ENCODE assay signal across 9 cellular contexts in genomic region chr7:519974-520458, GRCh38. TPM values are rescaled to one million over a fixed set of nuclear protein-coding genes. Genes with fewer than 3 reads are reported as not detected.
DNase-seq lines count a peak whose midpoint lies in the region; ATAC-seq and TF ChIP-seq lines count a peak whose summit lies in the region.
"Had no signal": no experiment of that assay in that cellular context is flagged by ENCODE, and none has a peak within 500 bp of the region (broad histone marks: within the 10 kb centered on the region; RNA-seq: fewer than 3 reads in every experiment).

No MANE protein-coding gene starts in this region.

- POLR2A ChIA-PET in activated CD4-positive, alpha-beta T cell treated with anti-CD3 and anti-CD28 coated beads for 36 hours (lab: Charles Lee), result interaction anchor here (0.7 kb wide), 1 partner anchor 1362 kb away, joined by 4 read pairs; no protein-coding TSS in a partner anchor
- POLR2A ChIA-PET in activated CD4-positive, alpha-beta T cell treated with anti-CD3 and anti-CD28 coated beads, Interleukin-2, amount 10 ng/mL, durations not matched to agents 7 days and 5 days (lab: Charles Lee), result no interaction called here
- POLR2A ChIA-PET in MCF 10A (lab: Yijun Ruan, JAX), result interaction anchor here (0.6 to 2.8 kb wide), 9 partner anchors 19 to 293 kb away, joined by 3 to 39 read pairs (median 4); no protein-coding TSS in a partner anchor

- H3K4me2 ChIP-seq in skeletal muscle satellite cell (ENCODE audit: low read length), result peak overlapping the region; percentile 89

- ATAC-seq in activated CD4-positive, alpha-beta T cell treated with anti-CD3 and anti-CD28 coated beads for 36 hours, result peak; percentile 2
- no peak for ATAC-seq in HG03097 (IDR thresholded peaks at IDR 0.05; ENCODE audit: low FRiP score, unreplicated experiment)

- H3K9me3 Mint-ChIP-seq in activated CD4-positive, alpha-beta T cell treated with anti-CD3 and anti-CD28 coated beads for 36 hours (ENCODE audit: low read depth), result no peaks in the 10 kb centered on the region
- H3K9me3 Mint-ChIP-seq in activated CD4-positive, alpha-beta T cell treated with anti-CD3 and anti-CD28 coated beads, Interleukin-2, amount 10 ng/mL, durations not matched to agents 7 days and 5 days, result no peaks in the 10 kb centered on the region
- no peaks in the 10 kb centered on the region for H3K9me3 Mint-ChIP-seq in MCF 10A (ENCODE audit: unreplicated experiment)
- H3K9me3 Mint-ChIP-seq: activated naive CD4-positive, alpha-beta T cell treated with anti-CD3 and anti-CD28 coated beads, Interleukin-2, amount 50 U/mL, for 72 hours had no signal

- peaks cover 15% of the 10 kb centered on the region for H3K27me3 ChIP-seq in skeletal muscle satellite cell (ENCODE audit: control insufficient read depth, insufficient read depth, low read length)

- H3K4me1 ChIP-seq in skeletal muscle satellite cell (ENCODE audit: control insufficient read depth, insufficient read depth, low read length), result peaks cover 20% of the 10 kb centered on the region

- H3K4me1 Mint-ChIP-seq in activated CD4-positive, alpha-beta T cell treated with anti-CD3 and anti-CD28 coated beads for 36 hours, result peaks cover 13% of the 10 kb centered on the region
- peaks cover 9% of the 10 kb centered on the region for H3K4me1 Mint-ChIP-seq in activated CD4-positive, alpha-beta T cell treated with anti-CD3 and anti-CD28 coated beads, Interleukin-2, amount 10 ng/mL, durations not matched to agents 7 days and 5 days
- H3K4me1 Mint-ChIP-seq in MCF 10A (ENCODE audit: insufficient read depth, unreplicated experiment), result no peaks in the 10 kb centered on the region

- no peak overlapping the region for H3K4me3 Mint-ChIP-seq in activated CD4-positive, alpha-beta T cell treated with anti-CD3 and anti-CD28 coated beads for 36 hours
- H3K4me3 Mint-ChIP-seq in activated CD4-positive, alpha-beta T cell treated with anti-CD3 and anti-CD28 coated beads, Interleukin-2, amount 10 ng/mL, durations not matched to agents 7 days and 5 days, result no peak overlapping the region
- peak overlapping the region; percentile 59 for H3K4me3 Mint-ChIP-seq in MCF 10A (ENCODE audit: unreplicated experiment)

- CTCF ChIA-PET in activated CD4-positive, alpha-beta T cell treated with anti-CD3 and anti-CD28 coated beads for 36 hours (lab: Charles Lee), result interaction anchor here (0.6 kb wide), 1 partner anchor 293 kb away, joined by 3 read pairs; no protein-coding TSS in a partner anchor
- CTCF ChIA-PET in activated CD4-positive, alpha-beta T cell treated with anti-CD3 and anti-CD28 coated beads, Interleukin-2, amount 10 ng/mL, durations not matched to agents 7 days and 5 days (lab: Charles Lee), result interaction anchor here (0.8 to 1.6 kb wide), 3 partner anchors 11 to 254 kb away, joined by 3 read pairs; no protein-coding TSS in a partner anchor
- CTCF ChIA-PET in MCF 10A (lab: Yijun Ruan, JAX), result interaction anchor here (0.7 to 1.5 kb wide), 2 partner anchors 43 to 211 kb away, joined by 3 to 5 read pairs; no protein-coding TSS in a partner anchor

- H3K9me3 ChIP-seq in iPS-18c (ENCODE audit: control insufficient read depth, insufficient read depth, low read length) (no peaks in the 10 kb centered on the region), skeletal muscle satellite cell (replicated peaks; ENCODE audit: low read length) (no peaks in the 10 kb centered on the region)

- peak; percentile 45 for DNase-seq in activated CD4-positive, alpha-beta T cell treated with anti-CD3 and anti-CD28 coated beads for 36 hours
- DNase-seq in activated CD4-positive, alpha-beta T cell treated with anti-CD3 and anti-CD28 coated beads, Interleukin-2, amount 10 ng/mL, durations not matched to agents 7 days and 5 days, result no peak
- DNase-seq in NCI-H2227 (lab: John Stamatoyannopoulos, UW; ENCODE audit: unreplicated experiment) (peak; percentile 61), MCF 10A (ENCODE audit: unreplicated experiment) (peak; percentile 60), NCI-H510A (lab: John Stamatoyannopoulos, UW) (no peak)

- H3K4me3 ChIP-seq in iPS-18c (ENCODE audit: insufficient read depth, low read depth, low read length) (peak overlapping the region; percentile 55; the same call in 1 of the 2 replicates), skeletal muscle satellite cell (ENCODE audit: low read length) (peak overlapping the region; percentile 83)

- H3K27me3 Mint-ChIP-seq in activated CD4-positive, alpha-beta T cell treated with anti-CD3 and anti-CD28 coated beads for 36 hours, result peaks cover 42% of the 10 kb centered on the region
- peaks cover 55% of the 10 kb centered on the region for H3K27me3 Mint-ChIP-seq in activated CD4-positive, alpha-beta T cell treated with anti-CD3 and anti-CD28 coated beads, Interleukin-2, amount 10 ng/mL, durations not matched to agents 7 days and 5 days
- H3K27me3 Mint-ChIP-seq in MCF 10A (ENCODE audit: insufficient read depth, unreplicated experiment), result no peaks in the 10 kb centered on the region

- H3K9ac ChIP-seq in skeletal muscle satellite cell (ENCODE audit: low read depth, low read length), result peak overlapping the region; percentile 65

- no TSS peak for BruUV-seq in MCF 10A (replicated peaks; lab: Mats Ljungman, UMichigan)

- no peak overlapping the region for H3K27ac Mint-ChIP-seq in activated CD4-positive, alpha-beta T cell treated with anti-CD3 and anti-CD28 coated beads for 36 hours
- H3K27ac Mint-ChIP-seq in activated CD4-positive, alpha-beta T cell treated with anti-CD3 and anti-CD28 coated beads, Interleukin-2, amount 10 ng/mL, durations not matched to agents 7 days and 5 days, result no peak overlapping the region
- H3K27ac Mint-ChIP-seq in MCF 10A (ENCODE audit: low read depth, unreplicated experiment), result no peak overlapping the region
- H3K27ac Mint-ChIP-seq: activated naive CD4-positive, alpha-beta T cell treated with anti-CD3 and anti-CD28 coated beads, Interleukin-2, amount 50 U/mL, for 72 hours had no signal

- TF ChIP-seq CTCF in MCF 10A (IDR thresholded peaks at IDR 0.05; ENCODE audit: unreplicated experiment), result no peak

- intact Hi-C loops in activated CD4-positive, alpha-beta T cell treated with anti-CD3 and anti-CD28 coated beads for 36 hours (cut with DNase I, micrococcal nuclease), result loop anchor here (1.0 to 5.0 kb wide), 7 partner anchors 65 to 371 kb away; partner anchors contain the start of genes DNAAF5 (in 1 of the 2) and PRKAR1B (in 1 of the 2)
- intact Hi-C loops in MCF 10A (cut with micrococcal nuclease), result loop anchor here (2.0 to 5.0 kb wide), 4 partner anchors 19 to 207 kb away; partner anchors contain the start of genes DNAAF5 and PRKAR1B

- no peaks in the 10 kb centered on the region for H3K36me3 ChIP-seq in skeletal muscle satellite cell (ENCODE audit: insufficient read depth, low read length)

- no peaks in the 10 kb centered on the region for H3K36me3 Mint-ChIP-seq in activated CD4-positive, alpha-beta T cell treated with anti-CD3 and anti-CD28 coated beads for 36 hours (ENCODE audit: low read depth)
- H3K36me3 Mint-ChIP-seq in activated CD4-positive, alpha-beta T cell treated with anti-CD3 and anti-CD28 coated beads, Interleukin-2, amount 10 ng/mL, durations not matched to agents 7 days and 5 days (ENCODE audit: low read depth), result no peaks in the 10 kb centered on the region
- H3K36me3 Mint-ChIP-seq in MCF 10A (ENCODE audit: insufficient read depth, unreplicated experiment), result no peaks in the 10 kb centered on the region
- H3K36me3 Mint-ChIP-seq: activated naive CD4-positive, alpha-beta T cell treated with anti-CD3 and anti-CD28 coated beads, Interleukin-2, amount 50 U/mL, for 72 hours had no signal

RNA-seq across cellular contexts. Expression of gene PDGFA, which starts 0.4 kb away (rescaled TPM):
- total RNA-seq in activated CD4-positive, alpha-beta T cell treated with anti-CD3 and anti-CD28 coated beads for 36 hours, result 1 to 10 TPM; 5.2 to 5.3 TPM
- under 1 TPM; 0.37 to 0.46 TPM for total RNA-seq in activated CD4-positive, alpha-beta T cell treated with anti-CD3 and anti-CD28 coated beads, Interleukin-2, amount 10 ng/mL, durations not matched to agents 7 days and 5 days
- 20.1 and 26.6 TPM in 2 replicates for total RNA-seq in MCF 10A (2022)
- 4.1 and 16.2 TPM in 2 replicates for total RNA-seq in skeletal muscle satellite cell (2012; rRNA removed)

Comparison
In these comparisons a context has a peak if more than half of its experiments do, and no peak if none do; other contexts are left out.
1. DNase-seq: peak in activated CD4-positive, alpha-beta T cell treated with anti-CD3 and anti-CD28 coated beads for 36 hours (single experiment), NCI-H2227 (single experiment) and MCF 10A (single experiment); none in activated CD4-positive, alpha-beta T cell treated with anti-CD3 and anti-CD28 coated beads, Interleukin-2, amount 10 ng/mL, durations not matched to agents 7 days and 5 days (single experiment) and NCI-H510A (single experiment).
2. RNA of gene PDGFA, which starts 0.4 kb away (total RNA-seq): 20.1 to 26.6 TPM in MCF 10A and 5.2 to 5.3 TPM in activated CD4-positive, alpha-beta T cell treated with anti-CD3 and anti-CD28 coated beads for 36 hours; 0.37 to 0.46 TPM in activated CD4-positive, alpha-beta T cell treated with anti-CD3 and anti-CD28 coated beads, Interleukin-2, amount 10 ng/mL, durations not matched to agents 7 days and 5 days; every median in the first group is over 4 times any median in the second.